1 cellular context compared by ENCODE assay signal in the genomic region with DNA sequence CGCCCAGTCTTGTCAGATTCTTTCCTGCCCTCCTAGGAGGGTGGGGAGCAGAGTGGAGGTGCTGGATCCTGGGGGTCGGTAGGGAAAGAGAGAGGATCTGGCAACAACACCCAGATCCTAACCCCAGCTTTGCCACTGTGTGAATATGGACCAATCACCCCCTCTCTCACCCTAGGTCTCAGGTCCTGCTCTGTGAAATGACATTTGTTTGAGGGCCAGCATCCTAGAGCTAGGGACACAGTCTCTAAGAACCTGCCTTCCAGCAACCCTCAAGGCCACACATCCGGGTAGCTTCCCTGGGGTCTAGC.
TF ChIP-seq lines count a peak whose summit lies in the region.

No MANE protein-coding gene starts in this region.

TF ChIP-seq in IMR-90, 13 proteins besides CTCF, POLR2A, EP300 and RAD21:
- TF ChIP-seq MAZ (IDR thresholded peaks at IDR 0.05; ENCODE audit: borderline replicate concordance, low read depth, low read length) (no peak), FOS (IDR thresholded peaks at IDR 0.05; ENCODE audit: low read depth, low read length) (no peak), BHLHE40 (IDR thresholded peaks at IDR 0.05; ENCODE audit: low read depth, low read length) (no peak), NFE2L2 (IDR thresholded peaks at IDR 0.05; ENCODE audit: low read depth, low read length) (no peak), CHD1 (IDR thresholded peaks at IDR 0.05; ENCODE audit: low read depth, low read length) (no peak), SMC3 (IDR thresholded peaks at IDR 0.05; ENCODE audit: low read depth, low read length) (no peak), CEBPB (IDR thresholded peaks at IDR 0.05; ENCODE audit: low read depth, low read length) (no peak), MAFK (IDR thresholded peaks at IDR 0.05; ENCODE audit: low read depth, low read length) (no peak), RCOR1 (IDR thresholded peaks at IDR 0.05; ENCODE audit: insufficient replicate concordance, low read length) (no peak)
- TF ChIP-seq, protein P1, sequence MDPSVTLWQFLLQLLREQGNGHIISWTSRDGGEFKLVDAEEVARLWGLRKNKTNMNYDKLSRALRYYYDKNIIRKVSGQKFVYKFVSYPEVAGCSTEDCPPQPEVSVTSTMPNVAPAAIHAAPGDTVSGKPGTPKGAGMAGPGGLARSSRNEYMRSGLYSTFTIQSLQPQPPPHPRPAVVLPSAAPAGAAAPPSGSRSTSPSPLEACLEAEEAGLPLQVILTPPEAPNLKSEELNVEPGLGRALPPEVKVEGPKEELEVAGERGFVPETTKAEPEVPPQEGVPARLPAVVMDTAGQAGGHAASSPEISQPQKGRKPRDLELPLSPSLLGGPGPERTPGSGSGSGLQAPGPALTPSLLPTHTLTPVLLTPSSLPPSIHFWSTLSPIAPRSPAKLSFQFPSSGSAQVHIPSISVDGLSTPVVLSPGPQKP (IDR thresholded peaks at IDR 0.05; ENCODE audit: borderline replicate concordance, low read depth, low read length): no peak
